8 cellular contexts compared by ENCODE assay signal in the genomic region with DNA sequence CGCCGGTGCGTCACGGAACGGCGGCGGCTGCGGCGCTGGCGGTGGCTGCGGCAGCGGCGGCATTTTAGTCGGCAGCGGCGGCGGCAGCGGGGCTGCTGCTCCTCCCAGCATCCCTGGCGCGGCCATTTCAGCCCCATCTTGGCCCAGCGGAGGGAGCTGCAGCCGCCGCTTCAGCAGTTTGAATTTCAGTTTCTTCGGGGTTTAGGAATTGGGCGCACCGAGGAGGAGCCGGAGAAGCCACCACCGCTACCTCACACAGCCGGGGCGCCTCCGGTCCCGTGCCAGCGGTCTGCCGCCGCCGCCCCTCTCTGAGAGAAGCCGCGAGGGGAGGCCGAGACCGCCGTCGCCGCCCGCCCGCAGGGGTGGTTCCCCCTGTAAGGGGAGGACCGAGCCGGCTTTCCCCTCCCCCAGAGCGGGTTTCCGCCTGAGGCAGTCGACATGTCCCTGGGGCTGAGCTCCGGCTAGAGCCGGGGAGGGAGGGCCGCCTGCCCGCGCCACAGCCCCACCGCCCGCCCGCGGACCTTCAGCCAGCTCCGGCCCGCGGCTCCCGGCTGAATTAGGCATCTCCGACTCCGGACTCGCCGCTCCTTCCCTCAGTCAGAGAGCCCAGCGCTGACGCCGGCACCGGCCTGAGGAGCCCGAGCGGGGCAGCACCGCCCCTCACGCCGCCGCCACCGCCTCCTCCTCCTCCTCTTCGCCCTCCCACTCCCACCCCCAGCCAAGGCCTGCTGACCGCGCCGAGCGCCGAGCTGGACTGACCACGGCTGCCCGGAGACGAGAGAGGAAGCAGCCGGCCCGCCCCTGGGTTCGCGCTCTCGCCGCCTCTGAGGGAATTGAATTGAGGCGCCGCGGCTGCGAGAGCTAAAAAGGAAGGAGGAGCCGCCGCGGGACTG. TPM values are rescaled to one million over a fixed set of nuclear protein-coding genes. Genes with fewer than 3 reads are reported as not detected.
DNase-seq lines count a peak whose midpoint lies in the region; ATAC-seq and TF ChIP-seq lines count a peak whose summit lies in the region.

A gene (plus strand): TSS at position 67 of the 893 bp plus-strand sequence. CDS start 1,053 bp downstream, outside the sequence.

- ATAC-seq in GM19324 (IDR thresholded peaks at IDR 0.05; ENCODE audit: low FRiP score, unreplicated experiment), result peak; percentile 70
- ATAC-seq in HG03460 (IDR thresholded peaks at IDR 0.05; ENCODE audit: unreplicated experiment), result peak; percentile 58

- peak in 1 of 2 donors; percentile 97 for TF ChIP-seq POLR2A in lower leg skin (IDR thresholded peaks at IDR 0.05)

- peak within 1 kb of the TSS; percentile 90 for H3K4me3 ChIP-seq in lower leg skin (ENCODE audit: low read depth, poor library complexity, severe bottlenecking)

- DNase-seq in CD1c-positive myeloid dendritic cell (ENCODE audit: extremely low spot score), result peak; percentile 97
- DNase-seq in NCI-H748 treated with DMSO at 0.1 percent for 48 hours (lab: John Stamatoyannopoulos, UW), result peak; percentile 74
- peak; percentile 91 to 92 for DNase-seq in activated CD4-positive, alpha-beta T cell treated with anti-CD3 and anti-CD28 coated beads, Interleukin-2, amount 50 U/mL, for 48 hours
- peak; percentile 82 to 96 for DNase-seq in dermis microvascular lymphatic vessel endothelial cell (ENCODE audit: low read depth in 2 of 2)
- DNase-seq in lower leg skin (ENCODE audit: low spot score in 2 of 2), result peak; percentile 85 to 99
- DNase-seq in stimulated activated CD4-positive, alpha-beta T cell treated with anti-CD3 and anti-CD28 coated beads, Interleukin-4, amount 100 ng/mL, for 48 hours (ENCODE audit: low read depth in 2 of 2), result peak; percentile 92 to 95

- TF ChIP-seq CTCF in lower leg skin (IDR thresholded peaks at IDR 0.05), result peak in 1 of 3 donors; percentile 43

- intact Hi-C loops in lower leg skin (cut with DNase I; ENCODE audit: low total_unique reads), result no loop called here

- WGBS in lower leg skin, 2 donors, result 0 to 1% methylated on average over 31 to 80 of the region's 100 CpGs

RNA-seq across cellular contexts. Expression of the gene that starts here (rescaled TPM):
- 4.2 and 6.2 TPM in 2 replicates for total RNA-seq in dermis microvascular lymphatic vessel endothelial cell
- 10 to 100 TPM; 13.0 to 60.4 (median 16.7) TPM for total RNA-seq in lower leg skin

Comparison
In these comparisons a context has a peak if more than half of its experiments do, and no peak if none do; other contexts are left out.
1. Peak in every context shown above with its lines: DNase-seq, ATAC-seq and H3K4me3 ChIP-seq.